ENCODE assay signal across 10 cellular contexts in genomic region chr14:93811020-93811419, GRCh38. TPM values are rescaled to one million over a fixed set of nuclear protein-coding genes. Genes with fewer than 3 reads are reported as not detected.
"Had no signal": no experiment of that assay in that cellular context is flagged by ENCODE, and none has a peak within 500 bp of the region (broad histone marks: within the 10 kb centered on the region; RNA-seq: fewer than 3 reads in every experiment).

No MANE protein-coding gene starts in this region.

- ATAC-seq: GM23338 had no signal

- H3K27ac ChIP-seq: KMS-11 had no signal

- H3K4me3 Mint-ChIP-seq: GM23338, H9 had no signal

- H3K36me3 Mint-ChIP-seq: IgD-negative memory B cell had no signal

- FAIRE-seq: H1, H54, HTR-8/SVneo had no signal

- H3K4me1 Mint-ChIP-seq: GM23338, H9 had no signal

- H3K9ac ChIP-seq: KMS-11 had no signal

- H3K27ac Mint-ChIP-seq: GM23338, H9, IgD-negative memory B cell had no signal

- H3K4me3 ChIP-seq: GM23338 had no signal

- H2AFZ ChIP-seq: GM23338 had no signal

- H3K4me2 ChIP-seq: GM23338, KMS-11 had no signal

- DNase-seq: H9, HCEC 1CT, KBM-7 had no signal

RNA-seq across cellular contexts. Expression of gene PRIMA1, which starts 22.7 kb away (rescaled TPM):
- total RNA-seq: HT-29 had no signal
- polyA plus RNA-seq: IgD-negative memory B cell had no signal
